Comparison of ENCODE assay signal across 36 cellular contexts in genomic region chr12:103588680-103589079, GRCh38. TPM values are rescaled to one million over a fixed set of nuclear protein-coding genes. Genes with fewer than 3 reads are reported as not detected.
"Had no signal": no experiment of that assay in that cellular context is flagged by ENCODE, and none has a peak within 500 bp of the region (broad histone marks: within the 10 kb centered on the region; RNA-seq: fewer than 3 reads in every experiment).

No MANE protein-coding gene starts in this region.

- H3K9me3 ChIP-seq: SJCRH30 had no signal

- H3K36me3 ChIP-seq: SJCRH30 had no signal

- H3K4me3 ChIP-seq: PC-9, SJCRH30, SK-N-MC had no signal

- H3K27me3 ChIP-seq: SJCRH30 had no signal

- H3K4me1 ChIP-seq: SJCRH30 had no signal

- FAIRE-seq: RCC 7860 had no signal

- H3K27ac ChIP-seq: PC-9, RWPE1, SJCRH30, SK-N-MC had no signal

- DNase-seq: NCI-H1048, NCI-H1092 treated with DMSO at 0.1 percent for 48 hours, NCI-H1105 treated with DMSO at 0.1 percent for 48 hours, NCI-H1417, NCI-H1436, NCI-H146, NCI-H1694, NCI-H187, NCI-H1930, NCI-H2029 treated with DMSO at 0.1 percent for 48 hours, NCI-H2081 treated with DMSO at 0.1 percent for 48 hours, NCI-H2107, NCI-H2171, NCI-H226, NCI-H446 treated with DMSO at 0.1 percent for 48 hours, NCI-H510A, NCI-H524, NCI-H526, NCI-H748 treated with DMSO at 0.1 percent for 48 hours, NCI-H82, PC-9, SHP77, SIG-M5, SJCRH30 had no signal

- ATAC-seq: Panc1, Right ventricle myocardium inferior, SK-N-SH treated with all-trans-retinoic acid at 6 μM for 48 hours had no signal

- H2AFZ ChIP-seq: PC-9 had no signal

- H3K4me2 ChIP-seq: PC-9 had no signal

RNA-seq across cellular contexts. Expression of gene STAB2, which starts 1.6 kb away (rescaled TPM):
- total RNA-seq: LHCN-M2; MCF 10A; OCI-LY7; PC-9; RPMI7951; SK-MEL-5; T-helper 1 cell treated with Interleukin-12 subunit alpha and Interleukin-12 subunit beta and Interleukin-4 antibody, amounts not matched to agents 30 ng/mL and 1 ng/mL, for 36 hours had no signal
